Comparison of ENCODE assay signal across 8 cellular contexts in the genomic region with DNA sequence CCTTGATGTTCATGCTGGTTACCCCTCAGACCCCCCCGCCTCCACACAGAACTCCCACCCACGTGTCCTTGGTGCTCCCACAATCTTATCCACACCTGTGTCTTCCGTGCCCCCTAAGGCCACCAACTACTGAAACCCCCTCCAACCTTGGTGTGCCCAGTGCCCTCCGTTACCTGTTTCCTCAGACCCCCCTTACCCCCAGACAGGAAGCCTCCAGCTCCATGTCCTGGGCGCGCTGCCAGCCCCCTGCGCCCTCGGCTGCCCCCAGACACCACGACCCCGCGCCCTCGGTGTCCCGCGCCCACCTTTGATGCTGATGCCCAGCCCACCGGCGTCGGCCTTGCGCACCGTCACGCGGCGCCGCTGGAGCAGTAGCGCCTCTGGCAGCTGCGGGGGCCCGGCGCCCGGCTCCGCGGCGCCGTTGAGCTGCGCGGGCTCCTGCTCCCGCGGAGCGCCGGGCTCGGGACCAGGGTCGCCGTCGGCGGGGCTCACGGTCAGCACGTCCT. TPM values are rescaled to one million over a fixed set of nuclear protein-coding genes. Genes with fewer than 3 reads are reported as not detected.
A peak's percentile ranks its signal among the peaks of the same experiment; 100 is the strongest.
DNase-seq lines count a peak whose midpoint lies in the region; ATAC-seq lines count a peak whose summit lies in the region.

No MANE protein-coding gene starts in this region.

- peak overlapping the region; percentile 69 for H3K4me3 ChIP-seq in HUES48 (ENCODE audit: low read depth, low read length)

- H3K4me1 ChIP-seq in HUES48 (ENCODE audit: control insufficient read depth, insufficient read depth, low read length), result peaks cover 7% of the 10 kb centered on the region; the same call in 1 of the 2 replicates

- no peaks in the 10 kb centered on the region for H3K9me3 ChIP-seq in HUES48 (ENCODE audit: control insufficient read depth, insufficient read depth, low read length)

- DNase-seq in NCI-H748 (lab: John Stamatoyannopoulos, UW; ENCODE audit: unreplicated experiment) (peak; percentile 68), NCI-H748 treated with DMSO at 0.1 percent for 48 hours (lab: John Stamatoyannopoulos, UW) (no peak), left cardiac atrium (peak; percentile 44), retina (peak; percentile 45), ureter (ENCODE audit: low spot score) (no peak)
- DNase-seq in activated naive CD4-positive, alpha-beta T cell treated with Interleukin-2 at 50 U/mL for 16 hours, result peak; percentile 34
- no peak for DNase-seq in central memory CD4-positive, alpha-beta T cell

- H3K36me3 ChIP-seq in HUES48 (ENCODE audit: control insufficient read depth, insufficient read depth, low read length), result no peaks in the 10 kb centered on the region

- intact Hi-C loops in left cardiac atrium (cut with DNase I), result no loop called here

- H3K27ac ChIP-seq in HUES48 (ENCODE audit: low read depth, low read length), result no peak overlapping the region

- H3K27me3 ChIP-seq in HUES48 (ENCODE audit: control insufficient read depth, insufficient read depth, low read length), result peaks cover 20% of the 10 kb centered on the region

- no peak overlapping the region for H3K9ac ChIP-seq in HUES48 (ENCODE audit: low read depth, low read length)

- peak; percentile 3 to 16 for ATAC-seq in left cardiac atrium

RNA-seq across cellular contexts. Expression of a gene that starts 0.5 kb away (rescaled TPM):
- total RNA-seq in left cardiac atrium (100 to 1,000 TPM; 134 to 148 TPM), ureter (9.6 TPM)

RNA-seq across cellular contexts. Expression of a gene that starts 41.7 kb away (rescaled TPM):
- total RNA-seq in left cardiac atrium, result 10 to 100 TPM; 19.4 to 25.0 TPM
- 24.9 TPM for total RNA-seq in ureter

RNA-seq across cellular contexts. Expression of a gene that starts 46.8 kb away (rescaled TPM):
- total RNA-seq in left cardiac atrium (10 to 100 TPM in 1 of 2 donors, 1 to 10 TPM in 1; 8.3 to 10.7 TPM), ureter (20.7 TPM)

Comparison
In these comparisons a context has a peak if more than half of its experiments do, and no peak if none do; other contexts are left out.
1. DNase-seq: peak in NCI-H748 (single experiment), activated naive CD4-positive, alpha-beta T cell treated with Interleukin-2 at 50 U/mL for 16 hours (single experiment), left cardiac atrium (single experiment) and retina (single experiment); none in NCI-H748 treated with DMSO at 0.1 percent for 48 hours (single experiment), central memory CD4-positive, alpha-beta T cell (single experiment) and ureter (single experiment).
2. RNA of a gene that starts 0.5 kb away (total RNA-seq): 134 to 148 TPM in left cardiac atrium; 9.6 TPM in ureter (single experiment); every median in the first group is over 10 times any median in the second.